In genomic region chr1:112988367-112988766, GRCh38 we compare ENCODE assay signal across 18 cellular contexts. TPM values are rescaled to one million over a fixed set of nuclear protein-coding genes. Genes with fewer than 3 reads are reported as not detected.
DNase-seq lines count a peak whose midpoint lies in the region; ATAC-seq and TF ChIP-seq lines count a peak whose summit lies in the region.
"Had no signal": no experiment of that assay in that cellular context is flagged by ENCODE, and none has a peak within 500 bp of the region (broad histone marks: within the 10 kb centered on the region; RNA-seq: fewer than 3 reads in every experiment).

No MANE protein-coding gene starts in this region.

- H3K27me3 Mint-ChIP-seq in naive thymus-derived CD8-positive, alpha-beta T cell, result no peaks in the 10 kb centered on the region

- no peaks in the 10 kb centered on the region for H3K27me3 ChIP-seq in PC-3 (ENCODE audit: low read length)
- H3K27me3 ChIP-seq in esophagus squamous epithelium, result no peaks in the 10 kb centered on the region
- H3K27me3 ChIP-seq: BLaER1 treated with 17β-estradiol and CSF1 and Interleukin-3, amounts not matched to agents 10 nM and 100 nM; SJSA1 had no signal

- no peak for TF ChIP-seq POLR2A in esophagus squamous epithelium (IDR thresholded peaks at IDR 0.05)

- no peaks in the 10 kb centered on the region for H4K20me1 ChIP-seq in PC-3 (ENCODE audit: low read length)
- H4K20me1 ChIP-seq: BLaER1 treated with 17β-estradiol and CSF1 and Interleukin-3, amounts not matched to agents 10 nM and 100 nM had no signal

- H3K27ac ChIP-seq in PC-3 (ENCODE audit: low read length) (peak overlapping the region; percentile 29), esophagus squamous epithelium (peak overlapping the region; percentile 44 to 79 (median 62))
- H3K27ac ChIP-seq: BLaER1 treated with 17β-estradiol and CSF1 and Interleukin-3, amounts not matched to agents 10 nM and 100 nM; PC-9; SJSA1 had no signal

- TF ChIP-seq CTCF in PC-3 (conservative IDR thresholded peaks at IDR 0.05; ENCODE audit: low read depth, low read length), result no peak
- no peak for TF ChIP-seq CTCF in esophagus squamous epithelium (IDR thresholded peaks at IDR 0.05)
- no peak for TF ChIP-seq CTCF in omental fat pad (IDR thresholded peaks at IDR 0.05)

- no TSS peak for BruUV-seq in PC-3 (replicated peaks; lab: Mats Ljungman, UMichigan)

- no peak overlapping the region for H3K27ac Mint-ChIP-seq in naive thymus-derived CD8-positive, alpha-beta T cell
- H3K27ac Mint-ChIP-seq: CD8-positive, alpha-beta T cell had no signal

- no peaks in the 10 kb centered on the region for H3K36me3 ChIP-seq in PC-3 (ENCODE audit: low read depth, low read length)
- H3K36me3 ChIP-seq in esophagus squamous epithelium, result no peaks in the 10 kb centered on the region

- H3K4me1 Mint-ChIP-seq in naive thymus-derived CD8-positive, alpha-beta T cell, result peaks cover 0 to 9% (median under 1%) of the 10 kb centered on the region in 4 donors

- POLR2A ChIA-PET in PC-3 (lab: Charles Lee; ENCODE audit: unreplicated experiment), result no interaction called here
- POLR2A ChIA-PET in naive thymus-derived CD8-positive, alpha-beta T cell (lab: Charles Lee), result no interaction called here

- CTCF ChIA-PET in PC-3 (lab: Charles Lee), result no interaction called here

- DNase-seq in PC-3 (peak; percentile 58), amniotic epithelial cell (ENCODE audit: low read depth) (peak; percentile 17), esophagus squamous epithelium (lab: John Stamatoyannopoulos, UW) (no peak), omental fat pad (ENCODE audit: low spot score) (no peak), NCI-H2107 treated with DMSO at 0.1 percent for 48 hours (lab: John Stamatoyannopoulos, UW; ENCODE audit: unreplicated experiment) (no peak), posterior cingulate gyrus (no peak)
- no peak for DNase-seq in naive thymus-derived CD8-positive, alpha-beta T cell
- DNase-seq: CD8-positive, alpha-beta T cell; DMS53; GOT3; KBM-7; MV-4-11; NCI-H1694 treated with DMSO at 0.1 percent for 48 hours; NCI-H510A treated with DMSO at 0.1 percent for 48 hours; PC-9 had no signal

- H3K4me3 Mint-ChIP-seq in naive thymus-derived CD8-positive, alpha-beta T cell, result no peak overlapping the region
- H3K4me3 Mint-ChIP-seq: CD8-positive, alpha-beta T cell had no signal

- no peaks in the 10 kb centered on the region for H3K79me2 ChIP-seq in PC-3 (ENCODE audit: low read length)

- H2AFZ ChIP-seq in PC-3 (ENCODE audit: low read length), result no peak overlapping the region
- H2AFZ ChIP-seq: PC-9 had no signal

- no peaks in the 10 kb centered on the region for H3K9me3 Mint-ChIP-seq in naive thymus-derived CD8-positive, alpha-beta T cell
- H3K9me3 Mint-ChIP-seq: CD8-positive, alpha-beta T cell had no signal

- no peak overlapping the region for H3K4me3 ChIP-seq in PC-3 (ENCODE audit: low read length)
- no peak overlapping the region for H3K4me3 ChIP-seq in esophagus squamous epithelium
- H3K4me3 ChIP-seq: BLaER1 treated with 17β-estradiol and CSF1 and Interleukin-3, amounts not matched to agents 10 nM and 100 nM; PC-9; SJSA1 had no signal

- no peaks in the 10 kb centered on the region for H3K9me2 ChIP-seq in PC-3 (replicated peaks; ENCODE audit: low read length)

- H3K36me3 Mint-ChIP-seq in naive thymus-derived CD8-positive, alpha-beta T cell, result no peaks in the 10 kb centered on the region
- H3K36me3 Mint-ChIP-seq: CD8-positive, alpha-beta T cell had no signal

- H3K9ac ChIP-seq in PC-3 (ENCODE audit: low read length), result no peak overlapping the region
- H3K9ac ChIP-seq: BLaER1 treated with 17β-estradiol and CSF1 and Interleukin-3, amounts not matched to agents 10 nM and 100 nM had no signal

- H3K4me1 ChIP-seq in PC-3 (ENCODE audit: insufficient read depth, low read length) (peaks cover 16% of the 10 kb centered on the region), esophagus squamous epithelium (peaks cover 0 to 52% (median 10%) of the 10 kb centered on the region in 3 donors)
- H3K4me1 ChIP-seq: SJSA1 had no signal

- ATAC-seq in PC-3 (peak; percentile 92), omental fat pad (ENCODE audit: low FRiP score) (peak; percentile 92), HG03175 (IDR thresholded peaks at IDR 0.05; ENCODE audit: unreplicated experiment) (no peak)
- ATAC-seq in naive thymus-derived CD8-positive, alpha-beta T cell, result no peak
- ATAC-seq: CD8-positive, alpha-beta T cell had no signal

- intact Hi-C loops in PC-3 (cut with micrococcal nuclease), result no loop called here
- intact Hi-C loops in esophagus squamous epithelium (cut with DNase I), result no loop called here
- intact Hi-C loops in posterior cingulate gyrus (cut with DNase I), result no loop called here

- peak overlapping the region; percentile 16; the same call in 1 of the 2 replicates for H3K4me2 ChIP-seq in PC-3 (ENCODE audit: low read length)
- H3K4me2 ChIP-seq: BLaER1 treated with 17β-estradiol and CSF1 and Interleukin-3, amounts not matched to agents 10 nM and 100 nM; PC-9 had no signal

- H3K9me3 ChIP-seq in PC-3 (ENCODE audit: low read length), result no peaks in the 10 kb centered on the region
- no peaks in the 10 kb centered on the region for H3K9me3 ChIP-seq in esophagus squamous epithelium
- H3K9me3 ChIP-seq: BLaER1 treated with 17β-estradiol and CSF1 and Interleukin-3, amounts not matched to agents 10 nM and 100 nM; SJSA1 had no signal

- H3F3A ChIP-seq in PC-3 (ENCODE audit: low read length, unreplicated experiment), result no peaks in the 10 kb centered on the region

- WGBS in esophagus squamous epithelium, 2 donors, result 30 to 35% methylated on average over 1 of the region's 1 CpG

RNA-seq across cellular contexts. Expression of gene SLC16A1, which starts 32.4 kb away (rescaled TPM):
- 103 and 116 TPM in 2 replicates for total RNA-seq in PC-3 (2014; rRNA removed)
- total RNA-seq in esophagus squamous epithelium, result 10 to 100 TPM; 19.1 to 80.3 (median 57.9) TPM
- total RNA-seq in omental fat pad, result 100 to 1,000 TPM in 2 of 4 donors, 10 to 100 TPM in 2; 15.1 to 125 (median 78.3) TPM
- 10 to 100 TPM; 11.8 to 12.5 TPM for total RNA-seq in naive thymus-derived CD8-positive, alpha-beta T cell
- 10 to 100 TPM in 2 of 3 donors, 1 to 10 TPM in 1; 8.2 to 16.0 (median 10.7) TPM for polyA plus RNA-seq in naive thymus-derived CD8-positive, alpha-beta T cell

Comparison
In these comparisons a context has a peak if more than half of its experiments do, and no peak if none do; other contexts are left out.
1. ATAC-seq: peak in PC-3 (single experiment) and omental fat pad (single experiment); none in HG03175 (single experiment) and naive thymus-derived CD8-positive, alpha-beta T cell (0 of 2).
2. DNase-seq: peak in PC-3 (single experiment) and amniotic epithelial cell (single experiment); none in esophagus squamous epithelium (single experiment), omental fat pad (single experiment), naive thymus-derived CD8-positive, alpha-beta T cell (0 of 10), NCI-H2107 treated with DMSO at 0.1 percent for 48 hours (single experiment) and posterior cingulate gyrus (0 of 10).